10 cellular contexts compared by ENCODE assay signal in the genomic region with DNA sequence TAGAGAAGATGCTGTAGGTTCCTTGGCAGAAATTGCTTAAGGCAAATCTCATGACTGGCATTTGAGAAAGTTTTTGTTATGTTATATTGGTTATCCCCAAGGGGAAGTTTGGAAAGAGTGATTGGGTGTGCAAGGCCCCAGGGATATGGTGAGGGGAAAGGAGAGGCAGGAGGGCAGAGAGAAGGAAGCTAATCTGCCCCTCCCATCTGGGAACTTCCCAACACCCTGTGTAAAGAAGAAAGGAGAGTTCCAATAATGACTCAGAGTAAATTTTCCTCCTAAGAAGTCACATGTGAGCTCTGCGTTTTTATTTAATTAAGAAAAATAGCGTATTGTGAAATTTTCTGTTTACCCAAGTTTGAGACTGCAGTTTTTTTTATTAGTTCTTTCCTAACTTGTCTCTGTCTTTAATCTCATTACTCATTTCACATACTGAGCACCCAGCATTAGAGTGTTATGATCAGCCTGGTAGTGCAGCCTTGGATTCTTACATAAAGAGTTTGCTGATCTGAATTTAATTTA. TPM values are rescaled to one million over a fixed set of nuclear protein-coding genes. Genes with fewer than 3 reads are reported as not detected.
DNase-seq lines count a peak whose midpoint lies in the region; ATAC-seq and TF ChIP-seq lines count a peak whose summit lies in the region.
"Had no signal": no experiment of that assay in that cellular context is flagged by ENCODE, and none has a peak within 500 bp of the region (broad histone marks: within the 10 kb centered on the region; RNA-seq: fewer than 3 reads in every experiment).

No MANE protein-coding gene starts in this region.

- 12% methylated on average over 2 of the region's 2 CpGs for WGBS in SK-N-SH (ENCODE audit: low lambda C conversion rate)

- no peaks in the 10 kb centered on the region for H3K36me3 Mint-ChIP-seq in CD8-positive, alpha-beta memory T cell
- H3K36me3 Mint-ChIP-seq in dendritic cell treated with granulocyte-macrophage colony-stimulating factor and Interleukin-4, amounts not matched to agents 40 ng/mL and 50 ng/mL, for 4 days (ENCODE audit: low read depth): peaks cover 4% of the 10 kb centered on the region
- no peaks in the 10 kb centered on the region for H3K36me3 Mint-ChIP-seq in neural progenitor cell
- H3K36me3 Mint-ChIP-seq in activated T-helper 17 cell treated with anti-CD3 and anti-CD28 coated beads, Interleukin-2, amount 50 U/mL, for 72 hours (ENCODE audit: low read depth): no peaks in the 10 kb centered on the region

- H4K20me1 ChIP-seq in neural progenitor cell (ENCODE audit: low read depth): no peaks in the 10 kb centered on the region
- H4K20me1 ChIP-seq in SK-N-SH (ENCODE audit: insufficient read depth): no peaks in the 10 kb centered on the region

- TF ChIP-seq RAD21 in SK-N-SH (IDR thresholded peaks at IDR 0.05; ENCODE audit: low read length): no peak

- H2AFZ ChIP-seq in neural progenitor cell (replicated peaks): peak overlapping the region; percentile 2
- no peak overlapping the region for H2AFZ ChIP-seq in SK-N-SH (ENCODE audit: low read depth)

- H3K36me3 ChIP-seq in CD8-positive, alpha-beta memory T cell (ENCODE audit: insufficient read depth, low read length): no peaks in the 10 kb centered on the region
- H3K36me3 ChIP-seq in neural progenitor cell (no peaks in the 10 kb centered on the region), SJCRH30 (no peaks in the 10 kb centered on the region), SK-N-SH (replicated peaks in 1 of 2; ENCODE audit: control insufficient read depth in 1 of 2, insufficient read depth in 2 of 2, low read length in 1 of 2) (no peaks in the 10 kb centered on the region)

- H3K4me1 ChIP-seq in CD8-positive, alpha-beta memory T cell (ENCODE audit: insufficient read depth, low read length): no peaks in the 10 kb centered on the region
- no peaks in the 10 kb centered on the region for H3K4me1 ChIP-seq in neural progenitor cell
- no peaks in the 10 kb centered on the region for H3K4me1 ChIP-seq in SJCRH30
- H3K4me1 ChIP-seq in SK-N-SH (ENCODE audit: control insufficient read depth in 1 of 2, insufficient read depth in 2 of 2, low read depth in 1 of 2, low read length in 1 of 2): peaks cover 0 to 3% of the 10 kb centered on the region in 2 experiments; a peak in 1 of 4 replicates

- peak overlapping the region; percentile 12 for H3K27ac ChIP-seq in CD8-positive, alpha-beta memory T cell (ENCODE audit: low read depth, low read length)
- H3K27ac ChIP-seq in neural progenitor cell (no peak overlapping the region), SJCRH30 (no peak overlapping the region), SK-N-SH (ENCODE audit: low read depth in 2 of 2, low read length in 1 of 2) (no peak overlapping the region)

- POLR2A ChIA-PET in CD8-positive, alpha-beta memory T cell (lab: Charles Lee): no interaction called here
- POLR2A ChIA-PET in SK-N-SH (lab: Yijun Ruan, JAX): no interaction called here

- no peak for ATAC-seq in HG02938 (IDR thresholded peaks at IDR 0.05; ENCODE audit: unreplicated experiment)
- no peak for ATAC-seq in activated T-helper 17 cell treated with anti-CD3 and anti-CD28 coated beads, Interleukin-2, amount 50 U/mL, for 72 hours (replicated peaks)

- H3K27ac Mint-ChIP-seq in CD8-positive, alpha-beta memory T cell: no peak overlapping the region
- peak overlapping the region; percentile 94 for H3K27ac Mint-ChIP-seq in dendritic cell treated with granulocyte-macrophage colony-stimulating factor and Interleukin-4, amounts not matched to agents 40 ng/mL and 50 ng/mL, for 4 days
- H3K27ac Mint-ChIP-seq in neural progenitor cell: no peak overlapping the region
- no peak overlapping the region for H3K27ac Mint-ChIP-seq in activated T-helper 17 cell treated with anti-CD3 and anti-CD28 coated beads, Interleukin-2, amount 50 U/mL, for 72 hours

- no peaks in the 10 kb centered on the region for H3K27me3 ChIP-seq in CD8-positive, alpha-beta memory T cell (ENCODE audit: insufficient read depth, low read length, poor library complexity, severe bottlenecking)
- H3K27me3 ChIP-seq in neural progenitor cell (no peaks in the 10 kb centered on the region), SJCRH30 (no peaks in the 10 kb centered on the region), SK-N-SH (ENCODE audit: insufficient read depth) (no peaks in the 10 kb centered on the region; the same call in 1 of the 2 replicates)

- no peak for DNase-seq in CD8-positive, alpha-beta memory T cell
- DNase-seq in HT-29 (ENCODE audit: low spot score): peak; percentile 81
- no peak for DNase-seq in neural progenitor cell (ENCODE audit: low spot score)
- DNase-seq in SJCRH30: no peak
- DNase-seq in SK-N-SH: no peak
- DNase-seq: NCI-H2081; stimulated activated CD4-positive, alpha-beta T cell treated with anti-CD3 and anti-CD28 coated beads, Interleukin-4, amount 100 ng/mL, for 24 hours had no signal

- peaks cover 0 to 2% of the 10 kb centered on the region in 2 donors for H3K27me3 Mint-ChIP-seq in CD8-positive, alpha-beta memory T cell
- H3K27me3 Mint-ChIP-seq in dendritic cell treated with granulocyte-macrophage colony-stimulating factor and Interleukin-4, amounts not matched to agents 40 ng/mL and 50 ng/mL, for 4 days: no peaks in the 10 kb centered on the region
- no peaks in the 10 kb centered on the region for H3K27me3 Mint-ChIP-seq in neural progenitor cell (ENCODE audit: insufficient read depth, low read depth)
- peaks cover 4% of the 10 kb centered on the region for H3K27me3 Mint-ChIP-seq in activated T-helper 17 cell treated with anti-CD3 and anti-CD28 coated beads, Interleukin-2, amount 50 U/mL, for 72 hours

- no peak overlapping the region for H3K4me3 Mint-ChIP-seq in CD8-positive, alpha-beta memory T cell
- peak overlapping the region; percentile 30 for H3K4me3 Mint-ChIP-seq in dendritic cell treated with granulocyte-macrophage colony-stimulating factor and Interleukin-4, amounts not matched to agents 40 ng/mL and 50 ng/mL, for 4 days
- no peak overlapping the region for H3K4me3 Mint-ChIP-seq in neural progenitor cell
- no peak overlapping the region for H3K4me3 Mint-ChIP-seq in activated T-helper 17 cell treated with anti-CD3 and anti-CD28 coated beads, Interleukin-2, amount 50 U/mL, for 72 hours

- TF ChIP-seq CTCF in neural progenitor cell (IDR thresholded peaks at IDR 0.05): no peak
- no peak for TF ChIP-seq CTCF in SK-N-SH (IDR thresholded peaks at IDR 0.05)

- no peaks in the 10 kb centered on the region for H3K4me1 Mint-ChIP-seq in CD8-positive, alpha-beta memory T cell
- H3K4me1 Mint-ChIP-seq in dendritic cell treated with granulocyte-macrophage colony-stimulating factor and Interleukin-4, amounts not matched to agents 40 ng/mL and 50 ng/mL, for 4 days (ENCODE audit: low read depth): peaks cover 52% of the 10 kb centered on the region
- no peaks in the 10 kb centered on the region for H3K4me1 Mint-ChIP-seq in neural progenitor cell
- H3K4me1 Mint-ChIP-seq in activated T-helper 17 cell treated with anti-CD3 and anti-CD28 coated beads, Interleukin-2, amount 50 U/mL, for 72 hours: no peaks in the 10 kb centered on the region

- H3F3A ChIP-seq in neural progenitor cell (ENCODE audit: low read depth) (no peaks in the 10 kb centered on the region), SK-N-SH (replicated peaks; ENCODE audit: insufficient read depth) (no peaks in the 10 kb centered on the region)

- H3K9ac ChIP-seq in neural progenitor cell: no peak overlapping the region
- H3K9ac ChIP-seq in SK-N-SH: no peak overlapping the region

- H3K4me2 ChIP-seq in neural progenitor cell: no peak overlapping the region
- no peak overlapping the region for H3K4me2 ChIP-seq in SK-N-SH

- CTCF ChIA-PET in CD8-positive, alpha-beta memory T cell (lab: Charles Lee): no interaction called here
- CTCF ChIA-PET in SK-N-SH (lab: Yijun Ruan, JAX): no interaction called here

- no peaks in the 10 kb centered on the region for H3K79me2 ChIP-seq in neural progenitor cell (ENCODE audit: low read depth)
- H3K79me2 ChIP-seq in SK-N-SH (ENCODE audit: insufficient read depth): no peaks in the 10 kb centered on the region

- intact Hi-C loops in dendritic cell treated with granulocyte-macrophage colony-stimulating factor and Interleukin-4, amounts not matched to agents 40 ng/mL and 50 ng/mL, for 4 days (cut with micrococcal nuclease): no loop called here

- TF ChIP-seq EP300 in SK-N-SH (IDR thresholded peaks at IDR 0.05; ENCODE audit: borderline replicate concordance in 1 of 2, low read depth in 1 of 2, low read length in 1 of 2): no peak

- H3K9me2 ChIP-seq in SK-N-SH: no peaks in the 10 kb centered on the region

- no peak overlapping the region for H3K4me3 ChIP-seq in CD8-positive, alpha-beta memory T cell (ENCODE audit: low read length)
- H3K4me3 ChIP-seq in neural progenitor cell: no peak overlapping the region
- H3K4me3 ChIP-seq in SJCRH30: no peak overlapping the region
- no peak overlapping the region for H3K4me3 ChIP-seq in SK-N-SH (ENCODE audit: low read depth in 2 of 2, low read length in 1 of 2)

- no peaks in the 10 kb centered on the region for H3K9me3 ChIP-seq in CD8-positive, alpha-beta memory T cell (ENCODE audit: low read length)
- H3K9me3 ChIP-seq in neural progenitor cell (ENCODE audit: low read depth) (no peaks in the 10 kb centered on the region), SJCRH30 (replicated peaks) (no peaks in the 10 kb centered on the region), SK-N-SH (no peaks in the 10 kb centered on the region; the same call in 1 of the 2 replicates)

- peaks cover 0 to 2% (median 0%) of the 10 kb centered on the region in 5 donors for H3K9me3 Mint-ChIP-seq in CD8-positive, alpha-beta memory T cell
- H3K9me3 Mint-ChIP-seq in dendritic cell treated with granulocyte-macrophage colony-stimulating factor and Interleukin-4, amounts not matched to agents 40 ng/mL and 50 ng/mL, for 4 days: no peaks in the 10 kb centered on the region
- H3K9me3 Mint-ChIP-seq in neural progenitor cell: no peaks in the 10 kb centered on the region
- H3K9me3 Mint-ChIP-seq in activated T-helper 17 cell treated with anti-CD3 and anti-CD28 coated beads, Interleukin-2, amount 50 U/mL, for 72 hours: no peaks in the 10 kb centered on the region

TF ChIP-seq in SK-N-SH, 30 proteins besides CTCF, POLR2A, EP300 and RAD21 (continues in another document):
- TF ChIP-seq FOXJ3 (CRISPR knock-in tag; IDR thresholded peaks at IDR 0.05) (no peak), TCF12 (IDR thresholded peaks at IDR 0.05) (no peak)

RNA-seq across cellular contexts. Expression of a gene that starts 3.1 kb away (rescaled TPM):
- total RNA-seq in CD8-positive, alpha-beta memory T cell: under 1 TPM in 1 of 2 experiments, not detected in 1; 0.20 TPM
- not detected for polyA plus RNA-seq in CD8-positive, alpha-beta memory T cell
- 1.1 and 1.2 TPM in 2 replicates for total RNA-seq in HT-29 (2014; rRNA removed; shearing (Covaris generic))
- total RNA-seq in neural progenitor cell (ENCODE audit: low replicate concordance): 0.96 TPM in 1 of 2 replicates, not detected in the other
- 0.02 TPM in 1 of 2 replicates, not detected in the other for total RNA-seq in SJCRH30 (2014; rRNA removed; shearing (Covaris generic))
- polyA plus RNA-seq in SK-N-SH (2012; rRNA removed): not detected in 2 replicates
- not detected in 2 replicates for polyA plus RNA-seq in SK-N-SH (2012; cell fraction: cytosol; rRNA removed)
- not detected in 2 replicates for polyA plus RNA-seq in SK-N-SH (2012; cell fraction: nucleus; rRNA removed)
- total RNA-seq in activated T-helper 17 cell treated with anti-CD3 and anti-CD28 coated beads, Interleukin-2, amount 50 U/mL, for 72 hours: under 1 TPM in 1 of 2 donors, not detected in 1; 0.05 TPM
